12 cellular contexts compared by ENCODE assay signal in the genomic region with DNA sequence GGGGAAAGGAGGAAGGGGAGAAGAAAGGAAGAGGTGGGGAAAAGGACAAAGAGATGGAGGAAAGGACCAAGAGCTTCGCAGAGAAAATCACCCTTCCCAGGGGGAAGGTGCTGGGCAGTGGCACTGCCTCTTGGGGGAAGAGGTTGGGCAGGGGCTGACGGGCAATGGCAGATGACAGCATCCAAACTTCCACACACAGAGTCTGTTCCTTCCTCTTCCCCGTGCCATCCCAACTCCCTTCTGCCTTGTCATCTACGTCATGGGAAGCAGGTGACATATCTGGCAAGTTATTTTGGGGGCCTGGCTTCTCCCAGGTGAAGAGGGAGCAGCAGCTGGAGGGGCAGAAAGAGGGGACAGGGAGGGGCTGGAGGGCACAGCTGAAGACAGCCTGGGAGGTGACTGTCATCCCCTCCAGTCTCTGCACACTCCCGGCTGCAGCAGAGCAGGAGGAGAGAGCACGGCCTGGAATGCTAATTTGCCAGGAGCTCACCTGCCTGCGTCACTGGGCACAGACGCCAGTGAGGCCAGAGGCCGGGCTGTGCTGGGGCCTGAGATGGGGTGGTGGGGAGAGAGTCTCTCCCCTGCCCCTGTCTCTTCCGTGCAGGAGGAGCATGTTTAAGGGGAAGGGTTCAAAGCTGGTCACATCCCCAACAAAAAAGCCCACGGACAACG. TPM values are rescaled to one million over a fixed set of nuclear protein-coding genes. Genes with fewer than 3 reads are reported as not detected.
DNase-seq lines count a peak whose midpoint lies in the region; ATAC-seq and TF ChIP-seq lines count a peak whose summit lies in the region.
"Had no signal": no experiment of that assay in that cellular context is flagged by ENCODE, and none has a peak within 500 bp of the region (broad histone marks: within the 10 kb centered on the region; RNA-seq: fewer than 3 reads in every experiment).

No MANE protein-coding gene starts in this region.

- no peak for ATAC-seq in CD4-positive, CD25-positive, alpha-beta regulatory T cell (ENCODE audit: low read depth in 2 of 2)
- ATAC-seq in GM18909 (IDR thresholded peaks at IDR 0.05; ENCODE audit: poor library complexity, unreplicated experiment): peak; percentile 8

- no peak for DNase-seq in CD4-positive, CD25-positive, alpha-beta regulatory T cell
- DNase-seq in cerebellar cortex (ENCODE audit: low spot score) (peak; percentile 36), HCEC 1CT (no peak), NCI-H774 (lab: John Stamatoyannopoulos, UW) (no peak)
- no peak for DNase-seq in effector CD8-positive, alpha-beta T cell (lab: John Stamatoyannopoulos, UW)
- DNase-seq: activated naive CD4-positive, alpha-beta T cell treated with Interleukin-2 at 50 U/mL for 16 hours; foreskin fibroblast; SIG-M5 had no signal

- H3K9me3 Mint-ChIP-seq in CD4-positive, CD25-positive, alpha-beta regulatory T cell: no peaks in the 10 kb centered on the region
- H3K9me3 Mint-ChIP-seq: IgD-negative memory B cell had no signal

- H3K27ac Mint-ChIP-seq in CD4-positive, CD25-positive, alpha-beta regulatory T cell: peak overlapping the region in 2 of 3 donors; percentile 46 to 79
- H3K27ac Mint-ChIP-seq: IgD-negative memory B cell had no signal

- H3K36me3 ChIP-seq in CD4-positive, CD25-positive, alpha-beta regulatory T cell (ENCODE audit: control insufficient read depth, insufficient read depth, low read length): peaks cover 21% of the 10 kb centered on the region
- H3K36me3 ChIP-seq in neutrophil: peaks cover 31% of the 10 kb centered on the region

- H3K4me3 Mint-ChIP-seq in CD4-positive, CD25-positive, alpha-beta regulatory T cell: peak overlapping the region in 1 of 4 donors; percentile 25
- H3K4me3 Mint-ChIP-seq: IgD-negative memory B cell had no signal

- H3K4me3 ChIP-seq in CD4-positive, CD25-positive, alpha-beta regulatory T cell (ENCODE audit: low read depth, low read length): no peak overlapping the region
- no peak overlapping the region for H3K4me3 ChIP-seq in neutrophil (ENCODE audit: low read depth in 1 of 2, low read length in 1 of 2)

- no peaks in the 10 kb centered on the region for H3K4me1 ChIP-seq in CD4-positive, CD25-positive, alpha-beta regulatory T cell (ENCODE audit: control insufficient read depth, insufficient read depth, low read length, poor library complexity, severe bottlenecking)
- peaks cover 25 to 27% of the 10 kb centered on the region in 2 experiments for H3K4me1 ChIP-seq in neutrophil (ENCODE audit: control insufficient read depth in 1 of 2, insufficient read depth in 1 of 2, low read depth in 1 of 2, low read length in 1 of 2)
- H3K4me1 ChIP-seq: parathyroid adenoma had no signal

- no peak for TF ChIP-seq CTCF in neutrophil (IDR thresholded peaks at IDR 0.05)

- peaks cover 18% of the 10 kb centered on the region for H3K36me3 Mint-ChIP-seq in CD4-positive, CD25-positive, alpha-beta regulatory T cell

- H3K4me1 Mint-ChIP-seq in CD4-positive, CD25-positive, alpha-beta regulatory T cell: peaks cover 0 to 19% (median 5%) of the 10 kb centered on the region in 4 donors

- no peak overlapping the region for H3K27ac ChIP-seq in CD4-positive, CD25-positive, alpha-beta regulatory T cell (ENCODE audit: insufficient read depth, low read length, poor library complexity, severe bottlenecking)
- peak overlapping the region; percentile 74 for H3K27ac ChIP-seq in neutrophil
- H3K27ac ChIP-seq: parathyroid adenoma had no signal

- no peaks in the 10 kb centered on the region for H3K27me3 Mint-ChIP-seq in CD4-positive, CD25-positive, alpha-beta regulatory T cell
- H3K27me3 Mint-ChIP-seq: IgD-negative memory B cell had no signal

- no peaks in the 10 kb centered on the region for H3K27me3 ChIP-seq in CD4-positive, CD25-positive, alpha-beta regulatory T cell (ENCODE audit: control insufficient read depth, insufficient read depth, low read length)
- H3K27me3 ChIP-seq in neutrophil: no peaks in the 10 kb centered on the region

- H3K9me3 ChIP-seq in CD4-positive, CD25-positive, alpha-beta regulatory T cell (ENCODE audit: control insufficient read depth in 2 of 2, low read length in 2 of 2): no peaks in the 10 kb centered on the region
- H3K9me3 ChIP-seq in neutrophil: no peaks in the 10 kb centered on the region

RNA-seq across cellular contexts. Expression of gene IQSEC3, which starts 43.9 kb away (rescaled TPM):
- 0.05 TPM for total RNA-seq in CD4-positive, CD25-positive, alpha-beta regulatory T cell
- under 1 TPM in 1 of 4 donors, not detected in 3; 0.15 TPM for polyA plus RNA-seq in CD4-positive, CD25-positive, alpha-beta regulatory T cell
- polyA plus RNA-seq: IgD-negative memory B cell had no signal
